ENCODE assay signal across 9 cellular contexts in genomic region chr2:70104231-70105111, GRCh38. TPM values are rescaled to one million over a fixed set of nuclear protein-coding genes. Genes with fewer than 3 reads are reported as not detected.
DNase-seq lines count a peak whose midpoint lies in the region; ATAC-seq, FAIRE-seq and TF ChIP-seq lines count a peak whose summit lies in the region.
"Had no signal": no experiment of that assay in that cellular context is flagged by ENCODE, and none has a peak within 500 bp of the region (broad histone marks: within the 10 kb centered on the region; RNA-seq: fewer than 3 reads in every experiment).

No MANE protein-coding gene starts in this region.

- no peak for DNase-seq in DND-41
- no peak for DNase-seq in MM.1S
- peak; percentile 81 for DNase-seq in activated naive CD4-positive, alpha-beta T cell treated with anti-CD3 and anti-CD28 coated beads for 36 hours
- DNase-seq in keratinocyte (ENCODE audit: low read depth, low spot score) = no peak
- DNase-seq in stimulated activated naive CD8-positive, alpha-beta T cell treated with anti-CD3 and anti-CD28 coated beads, Interleukin-15, amount 100 ng/mL, for 72 hours = peak; percentile 61 to 72

- no peak for FAIRE-seq in keratinocyte (lab: Jason Lieb, UNC)

- no peaks in the 10 kb centered on the region for H3K36me3 Mint-ChIP-seq in activated naive CD4-positive, alpha-beta T cell treated with anti-CD3 and anti-CD28 coated beads for 36 hours (ENCODE audit: low read depth)

- no peaks in the 10 kb centered on the region for H3K9me2 ChIP-seq in MM.1S (replicated peaks; ENCODE audit: insufficient read depth, low read length)

- H3K27me3 ChIP-seq in DND-41 (ENCODE audit: insufficient read depth, low read length, poor library complexity) = no peaks in the 10 kb centered on the region
- H3K27me3 ChIP-seq in MM.1S (replicated peaks; ENCODE audit: insufficient read depth, low read length) = no peaks in the 10 kb centered on the region
- no peaks in the 10 kb centered on the region for H3K27me3 ChIP-seq in keratinocyte (ENCODE audit: control insufficient read depth, extremely low read depth, insufficient read depth, low read length)
- H3K27me3 ChIP-seq: heart right ventricle had no signal

- H3K27ac ChIP-seq in DND-41 (ENCODE audit: low read length) (peak overlapping the region; percentile 76), MM.1S (ENCODE audit: low read length) (peak overlapping the region; percentile 11; the same call in 1 of the 2 replicates), keratinocyte (ENCODE audit: control insufficient read depth, insufficient read depth, low read length) (no peak overlapping the region)

- no peak for ATAC-seq in DND-41 (ENCODE audit: insufficient read depth, low read depth)
- peak; percentile 37 for ATAC-seq in stimulated activated naive CD8-positive, alpha-beta T cell treated with anti-CD3 and anti-CD28 coated beads, Interleukin-15, amount 100 ng/mL, for 72 hours
- ATAC-seq in HG02623 (IDR thresholded peaks at IDR 0.05; ENCODE audit: unreplicated experiment) = no peak
- no peak for ATAC-seq in HG02870 (IDR thresholded peaks at IDR 0.05; ENCODE audit: unreplicated experiment)
- no peak for ATAC-seq in HG03520 (IDR thresholded peaks at IDR 0.05; ENCODE audit: unreplicated experiment)

- H3K4me3 ChIP-seq in DND-41 (ENCODE audit: low read depth in 1 of 2, low read length in 2 of 2) = no peak overlapping the region
- H3K4me3 ChIP-seq in MM.1S (ENCODE audit: low read length) = no peak overlapping the region
- H3K4me3 ChIP-seq in keratinocyte (ENCODE audit: control insufficient read depth in 2 of 3, extremely low read depth in 1 of 3, insufficient read depth in 2 of 3, low read depth in 1 of 3, low read length in 3 of 3) = no peak overlapping the region

- H2AFZ ChIP-seq in DND-41 (ENCODE audit: low read depth, low read length) (peak overlapping the region; percentile 67), MM.1S (ENCODE audit: low read length) (peak overlapping the region; percentile 56), keratinocyte (ENCODE audit: control insufficient read depth, low read length) (peak overlapping the region; percentile 82)

- H3K79me2 ChIP-seq in DND-41 (ENCODE audit: insufficient read depth, low read length) (no peaks in the 10 kb centered on the region), MM.1S (ENCODE audit: low read length) (no peaks in the 10 kb centered on the region), keratinocyte (ENCODE audit: control insufficient read depth, insufficient read depth, low read length) (no peaks in the 10 kb centered on the region)

- H3K4me2 ChIP-seq in DND-41 (ENCODE audit: insufficient read depth, low read length) (peak overlapping the region; percentile 30; the same call in 1 of the 2 replicates), MM.1S (ENCODE audit: low read depth, low read length) (peak overlapping the region; percentile 26; the same call in 1 of the 2 replicates), keratinocyte (ENCODE audit: control insufficient read depth, extremely low read depth, insufficient read depth, low read depth, low read length) (no peak overlapping the region)

- H3K9me3 ChIP-seq in DND-41 (ENCODE audit: insufficient read depth, low read length, severe bottlenecking) (no peaks in the 10 kb centered on the region), MM.1S (replicated peaks; ENCODE audit: insufficient read depth, low read length) (no peaks in the 10 kb centered on the region), keratinocyte (ENCODE audit: control insufficient read depth, low read depth, low read length) (no peaks in the 10 kb centered on the region)
- H3K9me3 ChIP-seq: heart right ventricle had no signal

- TF ChIP-seq CTCF in DND-41 (IDR thresholded peaks at IDR 0.05; ENCODE audit: borderline replicate concordance, extremely low read depth, low read length, poor library complexity, severe bottlenecking) (no peak), MM.1S (IDR thresholded peaks at IDR 0.05; ENCODE audit: low read length) (no peak), keratinocyte (optimal IDR thresholded peaks at IDR 0.05 in 1 of 3, IDR thresholded peaks at IDR 0.05 in 1 of 3, conservative IDR thresholded peaks at IDR 0.05 in 1 of 3; ENCODE audit: extremely low read depth in 1 of 3, insufficient read depth in 2 of 3, low read length in 3 of 3) (no peak)

- H3K4me1 Mint-ChIP-seq in activated naive CD4-positive, alpha-beta T cell treated with anti-CD3 and anti-CD28 coated beads for 36 hours (ENCODE audit: low read depth) = peaks cover 58% of the 10 kb centered on the region
- H3K4me1 Mint-ChIP-seq in stimulated activated naive CD8-positive, alpha-beta T cell treated with anti-CD3 and anti-CD28 coated beads, Interleukin-15, amount 100 ng/mL, for 72 hours = peaks cover 76% of the 10 kb centered on the region

- H3K9me1 ChIP-seq in keratinocyte (ENCODE audit: control insufficient read depth, extremely low read depth, insufficient read depth, low read length) = no peaks in the 10 kb centered on the region

- dilution Hi-C loops in keratinocyte (cut with MboI; ENCODE audit: extremely low pct_ligation_motif_present, low sequenced_read_pairs) = no loop called here

- peaks cover 20% of the 10 kb centered on the region for H3K4me1 ChIP-seq in DND-41 (ENCODE audit: insufficient read depth, low read length)
- H3K4me1 ChIP-seq in MM.1S (ENCODE audit: low read length) = peaks cover 26% of the 10 kb centered on the region
- no peaks in the 10 kb centered on the region for H3K4me1 ChIP-seq in keratinocyte (ENCODE audit: control insufficient read depth, extremely low read depth, insufficient read depth, low read length)

- no peaks in the 10 kb centered on the region for H4K20me1 ChIP-seq in DND-41 (ENCODE audit: insufficient read depth, low read length)
- no peaks in the 10 kb centered on the region for H4K20me1 ChIP-seq in MM.1S (ENCODE audit: insufficient read depth, low read length)
- no peaks in the 10 kb centered on the region for H4K20me1 ChIP-seq in keratinocyte (ENCODE audit: control insufficient read depth, extremely low read depth, insufficient read depth, low read length)

- no peaks in the 10 kb centered on the region for H3K27me3 Mint-ChIP-seq in activated naive CD4-positive, alpha-beta T cell treated with anti-CD3 and anti-CD28 coated beads for 36 hours (ENCODE audit: low read depth)
- H3K27me3 Mint-ChIP-seq in stimulated activated naive CD8-positive, alpha-beta T cell treated with anti-CD3 and anti-CD28 coated beads, Interleukin-15, amount 100 ng/mL, for 72 hours = no peaks in the 10 kb centered on the region

- intact Hi-C loops in activated naive CD4-positive, alpha-beta T cell treated with anti-CD3 and anti-CD28 coated beads for 36 hours (cut with micrococcal nuclease) = loop anchor here (1.0 kb wide), 4 partner anchors 9 to 30 kb away; partner anchors contain the start of gene PCBP1

- H3K27ac Mint-ChIP-seq in activated naive CD4-positive, alpha-beta T cell treated with anti-CD3 and anti-CD28 coated beads for 36 hours = peak overlapping the region; percentile 93
- peak overlapping the region; percentile 97 to 99 for H3K27ac Mint-ChIP-seq in stimulated activated naive CD8-positive, alpha-beta T cell treated with anti-CD3 and anti-CD28 coated beads, Interleukin-15, amount 100 ng/mL, for 72 hours

- H3F3A ChIP-seq in MM.1S (ENCODE audit: insufficient read depth, low read length) = peaks cover 21% of the 10 kb centered on the region

- peak overlapping the region; percentile 72 for H3K4me3 Mint-ChIP-seq in activated naive CD4-positive, alpha-beta T cell treated with anti-CD3 and anti-CD28 coated beads for 36 hours
- peak overlapping the region; percentile 87 to 94 for H3K4me3 Mint-ChIP-seq in stimulated activated naive CD8-positive, alpha-beta T cell treated with anti-CD3 and anti-CD28 coated beads, Interleukin-15, amount 100 ng/mL, for 72 hours

- H3K36me3 ChIP-seq in DND-41 (ENCODE audit: insufficient read depth, low read length) (no peaks in the 10 kb centered on the region), MM.1S (replicated peaks; ENCODE audit: insufficient read depth, low read length) (no peaks in the 10 kb centered on the region), keratinocyte (ENCODE audit: control insufficient read depth in 2 of 2, extremely low read depth in 1 of 2, insufficient read depth in 2 of 2, low read length in 2 of 2) (no peaks in the 10 kb centered on the region)
- H3K36me3 ChIP-seq: heart right ventricle had no signal

- no peaks in the 10 kb centered on the region for H3K9me3 Mint-ChIP-seq in activated naive CD4-positive, alpha-beta T cell treated with anti-CD3 and anti-CD28 coated beads for 36 hours
- H3K9me3 Mint-ChIP-seq in stimulated activated naive CD8-positive, alpha-beta T cell treated with anti-CD3 and anti-CD28 coated beads, Interleukin-15, amount 100 ng/mL, for 72 hours = no peaks in the 10 kb centered on the region

- CTCF ChIA-PET in activated naive CD4-positive, alpha-beta T cell treated with anti-CD3 and anti-CD28 coated beads for 36 hours (lab: Charles Lee) = interaction anchor here (0.6 to 1.9 kb wide), 12 partner anchors 10 to 115 kb away, joined by 3 to 13 read pairs (median 4); no protein-coding TSS in a partner anchor

- peak overlapping the region; percentile 37 for H3K9ac ChIP-seq in DND-41 (ENCODE audit: low read depth, low read length)
- peak overlapping the region; percentile 7; the same call in 1 of the 2 replicates for H3K9ac ChIP-seq in MM.1S (ENCODE audit: low read length)
- H3K9ac ChIP-seq in keratinocyte (ENCODE audit: control insufficient read depth, extremely low read depth, insufficient read depth, low read length) = no peak overlapping the region

RNA-seq across cellular contexts. Expression of gene PCBP1, which starts 17.2 kb away (rescaled TPM):
- 100 to 1,000 TPM; 363 to 374 TPM for total RNA-seq in activated naive CD4-positive, alpha-beta T cell treated with anti-CD3 and anti-CD28 coated beads for 36 hours
- 65.9 to 151 TPM (median 86.8 TPM) in 3 replicates for polyA plus RNA-seq in keratinocyte
- polyA plus RNA-seq in keratinocyte (2011; ENCODE audit: low read depth) = 68.6 TPM
- 118 and 127 TPM in 2 replicates for polyA plus RNA-seq in keratinocyte (2011; cell fraction: cytosol; rRNA removed)
- 99.3 and 116 TPM in 2 replicates for polyA plus RNA-seq in keratinocyte (2011; cell fraction: nucleus; rRNA removed)
- 234 and 283 TPM in 2 replicates for polyA plus RNA-seq in keratinocyte (2012; ENCODE audit: low replicate concordance)
- 57.8 to 120 TPM (median 62.8 TPM) in 3 replicates for polyA minus RNA-seq in keratinocyte
- polyA minus RNA-seq in keratinocyte (2011; cell fraction: cytosol; rRNA and poly(A)+ RNA removed) = 93.2 TPM
- polyA minus RNA-seq in keratinocyte (2011; cell fraction: nucleus; rRNA and poly(A)+ RNA removed) = 30.5 and 40.4 TPM in 2 replicates

Comparison
In these comparisons a context has a peak if more than half of its experiments do, and no peak if none do; other contexts are left out.
1. DNase-seq: peak in activated naive CD4-positive, alpha-beta T cell treated with anti-CD3 and anti-CD28 coated beads for 36 hours (single experiment) and stimulated activated naive CD8-positive, alpha-beta T cell treated with anti-CD3 and anti-CD28 coated beads, Interleukin-15, amount 100 ng/mL, for 72 hours (2 of 2); none in DND-41 (single experiment), MM.1S (single experiment) and keratinocyte (single experiment).
2. Peak in every context shown above with its lines, with median percentiles within 50 percentile points of each other: H2AFZ ChIP-seq.